19 cellular contexts compared by ENCODE assay signal in the genomic region with DNA sequence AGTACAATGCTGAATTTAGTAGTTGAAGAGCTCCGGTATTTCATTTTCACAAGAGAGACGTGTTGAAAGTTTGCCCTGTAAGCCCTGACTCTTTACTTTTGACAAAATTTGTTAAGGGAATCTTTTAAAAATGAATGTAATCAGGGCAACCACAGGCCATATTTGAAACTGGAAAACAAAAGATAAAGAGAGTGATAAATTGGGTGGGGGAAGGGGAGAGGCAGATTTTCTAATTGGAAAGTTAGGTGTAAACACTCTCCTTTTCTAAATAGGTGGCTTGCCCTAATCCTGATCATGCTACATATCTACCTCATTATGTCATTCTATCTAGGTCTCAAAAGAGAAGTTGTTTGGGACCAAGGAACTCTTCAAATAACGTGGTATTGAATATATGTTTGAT.
DNase-seq lines count a peak whose midpoint lies in the region.
"Had no signal": no experiment of that assay in that cellular context is flagged by ENCODE, and none has a peak within 500 bp of the region (broad histone marks: within the 10 kb centered on the region; RNA-seq: fewer than 3 reads in every experiment).

No MANE protein-coding gene starts in this region.

- H3K79me1 ChIP-seq in mesendoderm (ENCODE audit: low read length), result no peaks in the 10 kb centered on the region

- no peaks in the 10 kb centered on the region for H3K27me3 ChIP-seq in mesendoderm (ENCODE audit: insufficient read depth, low read length, poor library complexity)
- H3K27me3 ChIP-seq: BLaER1 had no signal

- no peak overlapping the region for H2BK120ac ChIP-seq in mesendoderm (ENCODE audit: low read depth, low read length)

- H2BK5ac ChIP-seq in mesendoderm (ENCODE audit: low read length), result no peak overlapping the region

- no CpG with 5 or more reads among the region's 3 CpGs for WGBS in mesendoderm (ENCODE audit: extremely low coverage, insufficient coverage, low lambda C conversion rate)

- no peaks in the 10 kb centered on the region for H3K9me3 ChIP-seq in SK-N-MC (ENCODE audit: low read depth, low read length)
- H3K9me3 ChIP-seq: BLaER1, HAP-1 had no signal

- H3K56ac ChIP-seq in mesendoderm (ENCODE audit: low read length), result no peak overlapping the region

- no peak overlapping the region for H4K8ac ChIP-seq in mesendoderm (ENCODE audit: low read depth, low read length)

- H3K9ac ChIP-seq in SK-N-MC (ENCODE audit: insufficient read length) (no peak overlapping the region), mesendoderm (ENCODE audit: low read length) (no peak overlapping the region)
- H3K9ac ChIP-seq: BLaER1 had no signal

- no peak overlapping the region for H3K4me3 ChIP-seq in SK-N-MC
- H3K4me3 ChIP-seq in mesendoderm (ENCODE audit: low read length), result no peak overlapping the region
- H3K4me3 ChIP-seq: BLaER1, HAP-1 had no signal

- H2BK15ac ChIP-seq in mesendoderm (replicated peaks; ENCODE audit: low read depth), result no peak overlapping the region

- H3K4me1 Mint-ChIP-seq in T-helper 2 cell treated with Interferon-gamma antibody and Interleukin-4, amounts not matched to agents 5 μg/mL and 100 μg/mL, for 36 hours (ENCODE audit: low read depth), result peaks cover 38% of the 10 kb centered on the region

- H3K27ac ChIP-seq in SK-N-MC (peak overlapping the region; percentile 9; the same call in 1 of the 2 replicates), mesendoderm (ENCODE audit: low read depth, low read length) (no peak overlapping the region)
- H3K27ac ChIP-seq: 22Rv1, HL-60 had no signal

- no peak overlapping the region for H3K23ac ChIP-seq in mesendoderm (ENCODE audit: low read length)

- H3K4me3 Mint-ChIP-seq in T-helper 2 cell treated with Interferon-gamma antibody and Interleukin-4, amounts not matched to agents 5 μg/mL and 100 μg/mL, for 36 hours, result peak overlapping the region; percentile 3
- H3K4me3 Mint-ChIP-seq: CD8-positive, alpha-beta T cell had no signal

- no peak overlapping the region for H2AK5ac ChIP-seq in mesendoderm (ENCODE audit: low read length)

- peak overlapping the region; percentile 20 for H3K27ac Mint-ChIP-seq in T-helper 2 cell treated with Interferon-gamma antibody and Interleukin-4, amounts not matched to agents 5 μg/mL and 100 μg/mL, for 36 hours
- H3K27ac Mint-ChIP-seq: CD8-positive, alpha-beta T cell had no signal

- DNase-seq in T-helper 2 cell treated with Interferon-gamma antibody and Interleukin-4, amounts not matched to agents 5 μg/mL and 100 μg/mL, for 36 hours (ENCODE audit: low spot score), result no peak
- no peak for DNase-seq in T-helper 2 cell
- DNase-seq in SK-N-MC (ENCODE audit: low read depth, low spot score), result no peak
- peak; percentile 30 for DNase-seq in mesendoderm
- DNase-seq in DMS153 treated with DMSO at 0.1 percent for 48 hours (lab: John Stamatoyannopoulos, UW; ENCODE audit: unreplicated experiment), result no peak
- no peak for DNase-seq in posterior cingulate gyrus
- no peak for DNase-seq in OCI-M2 (lab: John Stamatoyannopoulos, UW; ENCODE audit: unreplicated experiment)
- DNase-seq in AG20443 (ENCODE audit: low spot score), result no peak
- DNase-seq: CD8-positive, alpha-beta T cell; DMS79; NCI-H1436; NCI-H2029; NCI-H2171; NCI-H446 treated with DMSO at 0.1 percent for 48 hours; SHP77 had no signal

- H3K4ac ChIP-seq in mesendoderm (ENCODE audit: low read depth, low read length), result no peak overlapping the region

- no peak overlapping the region for H3K18ac ChIP-seq in mesendoderm (ENCODE audit: low read length)

- H3K27me3 Mint-ChIP-seq in T-helper 2 cell treated with Interferon-gamma antibody and Interleukin-4, amounts not matched to agents 5 μg/mL and 100 μg/mL, for 36 hours (ENCODE audit: low read depth), result no peaks in the 10 kb centered on the region

- H3K4me1 ChIP-seq in mesendoderm (ENCODE audit: control insufficient read depth, low read depth, low read length), result no peaks in the 10 kb centered on the region

- H3K36me3 ChIP-seq in SK-N-MC (ENCODE audit: insufficient read depth, low read length) (no peaks in the 10 kb centered on the region), mesendoderm (ENCODE audit: control insufficient read depth, insufficient read depth, low read length) (no peaks in the 10 kb centered on the region)
- H3K36me3 ChIP-seq: BLaER1, HAP-1 had no signal

- H3K9me3 Mint-ChIP-seq in T-helper 2 cell treated with Interferon-gamma antibody and Interleukin-4, amounts not matched to agents 5 μg/mL and 100 μg/mL, for 36 hours, result no peaks in the 10 kb centered on the region
- H3K9me3 Mint-ChIP-seq: CD8-positive, alpha-beta T cell had no signal

- H3K79me2 ChIP-seq in mesendoderm (ENCODE audit: control insufficient read depth, insufficient read depth, low read length), result no peaks in the 10 kb centered on the region

- no peak overlapping the region for H3K4me2 ChIP-seq in mesendoderm (ENCODE audit: low read length)

- no peak overlapping the region for H4K5ac ChIP-seq in mesendoderm (ENCODE audit: low read length)

- peaks cover 8% of the 10 kb centered on the region for H3K36me3 Mint-ChIP-seq in T-helper 2 cell treated with Interferon-gamma antibody and Interleukin-4, amounts not matched to agents 5 μg/mL and 100 μg/mL, for 36 hours (ENCODE audit: low read depth)
- H3K36me3 Mint-ChIP-seq: CD8-positive, alpha-beta T cell had no signal

- intact Hi-C loops in posterior cingulate gyrus (cut with DNase I), result no loop called here
